ENCODE assay signal across 38 cellular contexts in genomic region chr10:100057948-100058347, GRCh38. TPM values are rescaled to one million over a fixed set of nuclear protein-coding genes. Genes with fewer than 3 reads are reported as not detected.
"Had no signal": no experiment of that assay in that cellular context is flagged by ENCODE, and none has a peak within 500 bp of the region (broad histone marks: within the 10 kb centered on the region; RNA-seq: fewer than 3 reads in every experiment).

No MANE protein-coding gene starts in this region.

- H3K9me3 ChIP-seq: MG63 had no signal

- H3K27ac ChIP-seq: KMS-11 had no signal

- H3K36me3 ChIP-seq: MG63 had no signal

- H3K4me2 ChIP-seq: KMS-11 had no signal

- H3K4me3 ChIP-seq: MG63 had no signal

- DNase-seq: Karpas-422, Kasumi-1, KG1, MG63, MM.1S, MV-4-11, NCI-H1048, NCI-H1092, NCI-H1092 treated with DMSO at 0.1 percent for 48 hours, NCI-H1105, NCI-H1105 treated with DMSO at 0.1 percent for 48 hours, NCI-H1417, NCI-H1417 treated with DMSO at 0.1 percent for 48 hours, NCI-H1436, NCI-H1436 treated with DMSO at 0.1 percent for 48 hours, NCI-H146, NCI-H1694, NCI-H1694 treated with DMSO at 0.1 percent for 48 hours, NCI-H187, NCI-H187 treated with DMSO at 0.1 percent for 48 hours, NCI-H1930, NCI-H2029, NCI-H2029 treated with DMSO at 0.1 percent for 48 hours, NCI-H2081, NCI-H2081 treated with DMSO at 0.1 percent for 48 hours, NCI-H2107, NCI-H2171, NCI-H2171 treated with DMSO at 0.1 percent for 48 hours, NCI-H2227 treated with DMSO at 0.1 percent for 48 hours, NCI-H226, NCI-H345, NCI-H446, NCI-H446 treated with DMSO at 0.1 percent for 48 hours had no signal

RNA-seq across cellular contexts. Expression of gene CPN1, which starts 23.7 kb away (rescaled TPM):
- total RNA-seq: LHCN-M2, M059J, MCF 10A, NCI-H460 had no signal
